32 cellular contexts compared by ENCODE assay signal in the genomic region with DNA sequence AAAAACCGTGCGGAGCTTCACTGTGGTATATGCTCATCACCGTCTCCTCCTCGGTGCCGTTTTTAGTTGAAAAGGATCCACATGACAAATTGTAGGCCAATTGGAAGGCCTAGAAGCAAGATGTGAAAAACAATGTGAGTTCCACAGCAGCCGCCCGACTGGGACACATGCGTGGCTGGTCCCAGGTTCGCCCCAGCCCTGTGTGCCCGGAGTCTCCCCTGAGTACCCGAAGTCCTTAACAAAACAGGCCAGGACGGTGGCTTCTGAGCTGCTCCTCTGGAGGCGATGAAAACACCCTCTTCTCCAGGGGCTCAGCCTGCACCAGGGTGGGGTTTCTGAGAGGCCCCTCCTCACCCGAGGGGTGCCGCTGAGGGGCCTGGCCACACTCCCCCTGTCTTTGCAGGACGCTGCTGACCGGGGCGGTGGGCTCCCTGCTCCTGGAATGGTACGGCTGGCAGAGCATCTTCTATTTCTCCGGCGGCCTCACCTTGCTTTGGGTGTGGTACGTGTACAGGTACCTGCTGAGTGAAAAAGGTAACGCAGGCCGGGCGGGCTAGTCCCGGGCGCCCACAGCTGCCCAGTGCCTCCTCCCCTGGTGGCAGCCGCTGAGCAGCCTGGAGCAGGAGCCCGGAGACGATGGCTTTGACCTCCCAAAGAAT. TPM values are rescaled to one million over a fixed set of nuclear protein-coding genes. Genes with fewer than 3 reads are reported as not detected.
"Had no signal": no experiment of that assay in that cellular context is flagged by ENCODE, and none has a peak within 500 bp of the region (broad histone marks: within the 10 kb centered on the region; RNA-seq: fewer than 3 reads in every experiment).

No MANE protein-coding gene starts in this region.

- H3K27ac Mint-ChIP-seq: activated CD4-positive, alpha-beta T cell treated with anti-CD3 and anti-CD28 coated beads for 36 hours; activated CD8-positive, alpha-beta T cell treated with anti-CD3 and anti-CD28 coated beads, Interleukin-2, amount 10 ng/mL, durations not matched to agents 7 days and 5 days; activated naive CD4-positive, alpha-beta T cell treated with anti-CD3 and anti-CD28 coated beads, Interleukin-2, amount 50 U/mL, for 24 hours; activated naive CD8-positive, alpha-beta T cell treated with anti-CD3 and anti-CD28 coated beads, Interleukin-2, amount 10 ng/mL, durations not matched to agents 7 days and 5 days; activated T-cell treated with anti-CD3 and anti-CD28 coated beads, Interleukin-2, amount 50 U/mL, for 24 hours; activated T-helper 2 cell treated with anti-CD3 and anti-CD28 coated beads, Interferon-gamma antibody, Interleukin-2, Interleukin-4, amounts not matched to agents 10 μg/mL and 5 μg/mL and 100 μg/mL, durations not matched to agents 14 hours and 24 hours and 36 hours; T-helper 1 cell treated with Interleukin-12 subunit alpha and Interleukin-12 subunit beta and Interleukin-4 antibody, amounts not matched to agents 30 μg/mL and 1 μg/mL, for 36 hours; T-helper 2 cell treated with Interferon-gamma antibody and Interleukin-4, amounts not matched to agents 5 μg/mL and 100 μg/mL, for 36 hours had no signal

- H3K9me3 Mint-ChIP-seq: activated CD4-positive, alpha-beta T cell treated with anti-CD3 and anti-CD28 coated beads, Interleukin-2, amount 10 ng/mL, durations not matched to agents 7 days and 5 days; activated naive CD4-positive, alpha-beta T cell treated with anti-CD3 and anti-CD28 coated beads, Interleukin-2, amount 50 U/mL, for 24 hours; activated naive CD8-positive, alpha-beta T cell treated with anti-CD3 and anti-CD28 coated beads, Interleukin-2, amount 10 ng/mL, durations not matched to agents 7 days and 5 days; activated T-cell treated with anti-CD3 and anti-CD28 coated beads, Interleukin-2, amount 50 U/mL, for 24 hours; activated T-helper 2 cell treated with anti-CD3 and anti-CD28 coated beads, Interferon-gamma antibody, Interleukin-2, Interleukin-4, amounts not matched to agents 10 μg/mL and 5 μg/mL and 100 μg/mL, durations not matched to agents 14 hours and 24 hours and 36 hours; T-helper 1 cell treated with Interleukin-12 subunit alpha and Interleukin-12 subunit beta and Interleukin-4 antibody, amounts not matched to agents 30 μg/mL and 1 μg/mL, for 36 hours; T-helper 2 cell treated with Interferon-gamma antibody and Interleukin-4, amounts not matched to agents 5 μg/mL and 100 μg/mL, for 36 hours had no signal

- H3K27me3 ChIP-seq: ascending aorta had no signal

- H3K27ac ChIP-seq: ascending aorta, KMS-11, SK-N-MC had no signal

- H3K27me3 Mint-ChIP-seq: activated CD4-positive, alpha-beta T cell treated with anti-CD3 and anti-CD28 coated beads for 36 hours; activated CD4-positive, alpha-beta T cell treated with anti-CD3 and anti-CD28 coated beads, Interleukin-2, amount 10 ng/mL, durations not matched to agents 7 days and 5 days; activated naive CD4-positive, alpha-beta T cell treated with anti-CD3 and anti-CD28 coated beads, Interleukin-2, amount 50 U/mL, for 24 hours; activated naive CD8-positive, alpha-beta T cell treated with anti-CD3 and anti-CD28 coated beads, Interleukin-2, amount 10 ng/mL, durations not matched to agents 7 days and 5 days; activated T-cell treated with anti-CD3 and anti-CD28 coated beads, Interleukin-2, amount 50 U/mL, for 24 hours had no signal

- DNase-seq: activated CD4-positive, alpha-beta T cell treated with anti-CD3 and anti-CD28 coated beads for 36 hours; activated CD4-positive, alpha-beta T cell treated with anti-CD3 and anti-CD28 coated beads, Interleukin-2, amount 10 ng/mL, durations not matched to agents 7 days and 5 days; activated CD4-positive, alpha-beta T cell treated with anti-CD3 and anti-CD28 coated beads, Interleukin-2, amount 50 U/mL, for 48 hours; activated CD8-positive, alpha-beta T cell treated with anti-CD3 and anti-CD28 coated beads, Interleukin-2, amount 10 ng/mL, durations not matched to agents 7 days and 5 days; activated gamma-delta T cell; activated naive CD4-positive, alpha-beta T cell treated with Interleukin-2 at 50 U/mL for 16 hours; activated naive CD8-positive, alpha-beta T cell treated with anti-CD3 and anti-CD28 coated beads, Interleukin-2, amount 10 ng/mL, durations not matched to agents 7 days and 5 days; activated T-cell treated with anti-CD3 and anti-CD28 coated beads, Interleukin-2, amount 50 U/mL, for 24 hours; amygdala; NCI-H1105; NCI-H1436; NCI-H1694; NCI-H1930; NCI-H2081 treated with DMSO at 0.1 percent for 48 hours; NCI-H226; NCI-H446 treated with DMSO at 0.1 percent for 48 hours; NCI-H524; NCI-H69; SIG-M5 had no signal

- H3K4me1 ChIP-seq: ascending aorta had no signal

- H3K9me3 ChIP-seq: ascending aorta had no signal

- FAIRE-seq: TTC549 had no signal

- H3K4me3 Mint-ChIP-seq: activated CD4-positive, alpha-beta T cell treated with anti-CD3 and anti-CD28 coated beads for 36 hours; activated CD4-positive, alpha-beta T cell treated with anti-CD3 and anti-CD28 coated beads, Interleukin-2, amount 10 ng/mL, durations not matched to agents 7 days and 5 days; activated CD8-positive, alpha-beta T cell treated with anti-CD3 and anti-CD28 coated beads, Interleukin-2, amount 10 ng/mL, durations not matched to agents 7 days and 5 days; activated naive CD4-positive, alpha-beta T cell treated with anti-CD3 and anti-CD28 coated beads, Interleukin-2, amount 50 U/mL, for 24 hours; activated naive CD8-positive, alpha-beta T cell treated with anti-CD3 and anti-CD28 coated beads, Interleukin-2, amount 10 ng/mL, durations not matched to agents 7 days and 5 days; activated T-cell treated with anti-CD3 and anti-CD28 coated beads, Interleukin-2, amount 50 U/mL, for 24 hours; T-helper 1 cell treated with Interleukin-12 subunit alpha and Interleukin-12 subunit beta and Interleukin-4 antibody, amounts not matched to agents 30 μg/mL and 1 μg/mL, for 36 hours; T-helper 2 cell treated with Interferon-gamma antibody and Interleukin-4, amounts not matched to agents 5 μg/mL and 100 μg/mL, for 36 hours had no signal

- H3K4me2 ChIP-seq: KMS-11 had no signal

- H3K36me3 Mint-ChIP-seq: activated naive CD4-positive, alpha-beta T cell treated with anti-CD3 and anti-CD28 coated beads, Interleukin-2, amount 50 U/mL, for 24 hours had no signal

- H3K9ac ChIP-seq: KMS-11 had no signal

- H3K4me3 ChIP-seq: ascending aorta, SK-N-MC had no signal

- H3K4me1 Mint-ChIP-seq: activated CD4-positive, alpha-beta T cell treated with anti-CD3 and anti-CD28 coated beads for 36 hours had no signal

RNA-seq across cellular contexts. Expression of gene SLC17A9, which starts 9.8 kb away (rescaled TPM):
- total RNA-seq: LHCN-M2, M059J had no signal

RNA-seq across cellular contexts. Expression of gene BHLHE23, which starts 44.4 kb away (rescaled TPM):
- total RNA-seq: activated CD4-positive, alpha-beta T cell treated with anti-CD3 and anti-CD28 coated beads for 36 hours; activated CD4-positive, alpha-beta T cell treated with anti-CD3 and anti-CD28 coated beads, Interleukin-2, amount 10 ng/mL, durations not matched to agents 7 days and 5 days; activated CD8-positive, alpha-beta T cell treated with anti-CD3 and anti-CD28 coated beads, Interleukin-2, amount 10 ng/mL, durations not matched to agents 7 days and 5 days; activated naive CD8-positive, alpha-beta T cell treated with anti-CD3 and anti-CD28 coated beads, Interleukin-2, amount 10 ng/mL, durations not matched to agents 7 days and 5 days; activated T-helper 2 cell treated with anti-CD3 and anti-CD28 coated beads, Interferon-gamma antibody, Interleukin-2, Interleukin-4, amounts not matched to agents 10 μg/mL and 5 μg/mL and 100 μg/mL, durations not matched to agents 14 hours and 24 hours and 36 hours; ascending aorta; cardiac septum; LHCN-M2; M059J; RPMI7951 had no signal
- polyA plus RNA-seq: adipose tissue had no signal
